In the genomic region with DNA sequence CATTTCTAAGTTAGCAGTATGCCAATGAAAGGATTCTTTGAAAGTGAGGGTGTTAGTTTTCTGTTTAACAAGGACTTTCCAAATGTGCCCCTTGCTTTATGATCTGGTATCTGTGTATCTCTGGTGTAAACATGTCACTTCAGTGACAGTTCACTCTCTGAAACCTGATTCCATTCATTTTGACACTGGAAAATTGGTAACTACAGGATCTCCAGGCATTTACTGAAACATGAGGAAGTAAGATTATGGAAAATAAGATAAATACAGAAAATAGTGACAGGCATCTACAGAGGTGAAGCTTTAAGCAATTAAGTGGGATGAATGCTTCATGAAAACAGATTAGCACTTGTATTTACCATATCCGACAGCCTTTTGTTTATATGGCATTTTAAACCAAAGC, we compare ENCODE assay signal across 15 cellular contexts.
"Had no signal": no experiment of that assay in that cellular context is flagged by ENCODE, and none has a peak within 500 bp of the region (broad histone marks: within the 10 kb centered on the region; RNA-seq: fewer than 3 reads in every experiment).

No MANE protein-coding gene starts in this region.

- DNase-seq: effector memory CD4-positive, alpha-beta T cell; heart right ventricle; hypothalamus; kidney glomerular epithelial cell; mammary epithelial cell; mucosa of descending colon; naive thymus-derived CD8-positive, alpha-beta T cell; sigmoid colon; stimulated activated naive CD4-positive, alpha-beta T cell; stomach; substantia nigra; trophoblast cell had no signal

- H3K4me3 Mint-ChIP-seq: naive thymus-derived CD8-positive, alpha-beta T cell; neural crest cell had no signal

- H3K27ac Mint-ChIP-seq: naive thymus-derived CD8-positive, alpha-beta T cell had no signal

- ATAC-seq: esophagus mucosa; heart right ventricle; left lobe of liver; mucosa of descending colon; naive thymus-derived CD8-positive, alpha-beta T cell had no signal

- H3K36me3 Mint-ChIP-seq: naive thymus-derived CD8-positive, alpha-beta T cell had no signal

- H3K4me1 Mint-ChIP-seq: neural crest cell had no signal
